1 cellular context compared by ENCODE assay signal in the genomic region with DNA sequence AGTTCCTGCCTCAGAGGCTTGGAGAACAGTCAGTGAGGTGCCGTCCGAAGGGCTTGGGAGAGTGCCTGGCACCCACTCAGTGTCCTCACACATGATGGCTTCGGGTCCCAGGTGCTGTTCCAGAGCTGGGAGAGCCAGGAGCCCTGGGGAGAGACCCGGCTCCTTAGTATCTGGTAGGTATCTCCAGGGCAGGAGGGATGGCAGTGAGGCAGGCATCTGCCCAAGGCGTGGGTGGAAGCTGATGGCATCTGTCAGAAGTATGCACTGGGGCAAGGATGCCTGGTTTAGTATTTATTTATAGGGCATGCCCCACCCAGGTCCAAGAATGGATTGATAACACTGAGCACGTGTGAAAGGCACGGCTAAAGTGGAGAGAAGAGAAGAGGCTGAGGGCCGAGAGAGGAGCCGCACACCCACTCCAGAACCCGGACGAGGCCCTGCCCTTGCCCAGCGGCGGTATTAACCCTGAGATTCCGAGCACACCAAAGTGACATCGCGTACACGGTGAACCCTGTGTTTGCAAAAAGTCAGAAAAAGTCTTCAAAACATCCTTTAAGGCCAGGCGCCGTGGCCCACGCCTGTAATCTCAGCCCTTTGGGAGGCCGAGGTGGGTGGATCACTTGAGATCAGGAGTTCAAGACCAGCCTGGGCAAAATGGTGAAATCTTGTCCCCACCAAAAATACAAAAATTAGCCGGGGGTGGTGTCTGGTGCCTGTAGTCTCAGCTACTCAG.
TF ChIP-seq lines count a peak whose summit lies in the region.

No MANE protein-coding gene starts in this region.

TF ChIP-seq in HepG2, 621 proteins besides CTCF, POLR2A, EP300 and RAD21:
- TF ChIP-seq ZNF276 (CRISPR knock-in tag; IDR thresholded peaks at IDR 0.05; ENCODE audit: low read depth) = no peak
- no peak for TF ChIP-seq ZNF10 (CRISPR knock-in tag; IDR thresholded peaks at IDR 0.05; ENCODE audit: borderline replicate concordance, low read depth)
- no peak for TF ChIP-seq ZNF468 (CRISPR knock-in tag; IDR thresholded peaks at IDR 0.05)
- no peak for TF ChIP-seq DMTF1 (CRISPR knock-in tag; IDR thresholded peaks at IDR 0.05)
- no peak for TF ChIP-seq KLF9 (CRISPR knock-in tag; IDR thresholded peaks at IDR 0.05; ENCODE audit: low read depth)
